Comparison of ENCODE assay signal across 11 cellular contexts in genomic region chr12:10716277-10716676, GRCh38. TPM values are rescaled to one million over a fixed set of nuclear protein-coding genes. Genes with fewer than 3 reads are reported as not detected.
A peak's percentile ranks its signal among the peaks of the same experiment; 100 is the strongest.
DNase-seq lines count a peak whose midpoint lies in the region; ATAC-seq and TF ChIP-seq lines count a peak whose summit lies in the region.
"Had no signal": no experiment of that assay in that cellular context is flagged by ENCODE, and none has a peak within 500 bp of the region (broad histone marks: within the 10 kb centered on the region; RNA-seq: fewer than 3 reads in every experiment).

No MANE protein-coding gene starts in this region.

- DNase-seq in GM23338 (ENCODE audit: low spot score) (no peak), foreskin fibroblast (no peak), nucleus accumbens (lab: John Stamatoyannopoulos, UW) (no peak), amygdala (lab: John Stamatoyannopoulos, UW) (no peak), lower leg skin (ENCODE audit: low spot score in 2 of 2) (no peak), ureter (ENCODE audit: low spot score) (no peak)
- no peak for DNase-seq in activated naive CD8-positive, alpha-beta T cell treated with anti-CD3 and anti-CD28 coated beads for 36 hours
- DNase-seq: activated CD8-positive, alpha-beta T cell treated with anti-CD3 and anti-CD28 coated beads for 36 hours; T-cell had no signal

- peaks cover 2% of the 10 kb centered on the region for H3K27me3 Mint-ChIP-seq in GM23338 (ENCODE audit: insufficient read depth, low read depth, poor library complexity)
- no peaks in the 10 kb centered on the region for H3K27me3 Mint-ChIP-seq in activated naive CD8-positive, alpha-beta T cell treated with anti-CD3 and anti-CD28 coated beads for 36 hours
- H3K27me3 Mint-ChIP-seq: activated CD8-positive, alpha-beta T cell treated with anti-CD3 and anti-CD28 coated beads for 36 hours had no signal

- no peak for ATAC-seq in GM23338

- H3K4me1 ChIP-seq in GM23338 (ENCODE audit: insufficient read depth) = peaks cover 54% of the 10 kb centered on the region
- peaks cover 55% of the 10 kb centered on the region for H3K4me1 ChIP-seq in skeletal muscle satellite cell (ENCODE audit: control insufficient read depth, insufficient read depth, low read length)

- H3K79me2 ChIP-seq in GM23338 (replicated peaks; ENCODE audit: insufficient read depth) = peaks cover 80% of the 10 kb centered on the region

- H3K9me2 ChIP-seq in GM23338 (ENCODE audit: insufficient read depth) = no peaks in the 10 kb centered on the region

- intact Hi-C loops in lower leg skin (cut with DNase I; ENCODE audit: low total_unique reads) = no loop called here

- WGBS in lower leg skin, 2 donors = 17 to 30% methylated on average over 4 of the region's 4 CpGs

- H3K36me3 ChIP-seq in GM23338 (ENCODE audit: insufficient read depth) (peaks cover 44% of the 10 kb centered on the region), skeletal muscle satellite cell (ENCODE audit: insufficient read depth, low read length) (peaks cover 37% of the 10 kb centered on the region)

- no peak overlapping the region for H2AFZ ChIP-seq in GM23338

- H4K20me1 ChIP-seq in GM23338 (replicated peaks; ENCODE audit: insufficient read depth) = peaks cover 10% of the 10 kb centered on the region; the same call in 1 of the 2 replicates

- H3K9me3 Mint-ChIP-seq in GM23338 = no peaks in the 10 kb centered on the region
- H3K9me3 Mint-ChIP-seq in activated naive CD8-positive, alpha-beta T cell treated with anti-CD3 and anti-CD28 coated beads for 36 hours = no peaks in the 10 kb centered on the region
- H3K9me3 Mint-ChIP-seq: activated CD8-positive, alpha-beta T cell treated with anti-CD3 and anti-CD28 coated beads for 36 hours; T-cell had no signal

- H3F3A ChIP-seq in GM23338 (replicated peaks; ENCODE audit: low read depth) = no peaks in the 10 kb centered on the region

- peak overlapping the region; percentile 60; the same call in 1 of the 2 replicates for H3K27ac Mint-ChIP-seq in GM23338
- H3K27ac Mint-ChIP-seq in activated naive CD8-positive, alpha-beta T cell treated with anti-CD3 and anti-CD28 coated beads for 36 hours = peak overlapping the region; percentile 49
- H3K27ac Mint-ChIP-seq: activated CD8-positive, alpha-beta T cell treated with anti-CD3 and anti-CD28 coated beads for 36 hours; T-cell had no signal

- no peak overlapping the region for H3K4me2 ChIP-seq in GM23338
- H3K4me2 ChIP-seq in skeletal muscle satellite cell (ENCODE audit: low read length) = peak overlapping the region; percentile 85

- H3K27ac ChIP-seq in GM23338 (ENCODE audit: low read depth) = 0 out of 2 replicates have a peak overlapping the region, but pooled peaks have one; percentile 18

- no peak for TF ChIP-seq POLR2A in lower leg skin (IDR thresholded peaks at IDR 0.05)

- peaks cover 67% of the 10 kb centered on the region for H3K36me3 Mint-ChIP-seq in GM23338 (ENCODE audit: low read depth)
- peaks cover 78% of the 10 kb centered on the region for H3K36me3 Mint-ChIP-seq in activated naive CD8-positive, alpha-beta T cell treated with anti-CD3 and anti-CD28 coated beads for 36 hours

- H3K9me3 ChIP-seq in skeletal muscle satellite cell (replicated peaks; ENCODE audit: low read length) = no peaks in the 10 kb centered on the region
- H3K9me3 ChIP-seq: HAP-1 had no signal

- peaks cover 46% of the 10 kb centered on the region for H3K4me1 Mint-ChIP-seq in GM23338
- peaks cover 55% of the 10 kb centered on the region for H3K4me1 Mint-ChIP-seq in activated naive CD8-positive, alpha-beta T cell treated with anti-CD3 and anti-CD28 coated beads for 36 hours

- TF ChIP-seq CTCF in GM23338 (conservative IDR thresholded peaks at IDR 0.05; ENCODE audit: low read depth in 2 of 2) (no peak), foreskin fibroblast (IDR thresholded peaks at IDR 0.05; ENCODE audit: low read depth, low read length) (no peak), lower leg skin (IDR thresholded peaks at IDR 0.05) (no peak)

- H3K4me3 Mint-ChIP-seq in GM23338 = no peak overlapping the region
- H3K4me3 Mint-ChIP-seq in activated naive CD8-positive, alpha-beta T cell treated with anti-CD3 and anti-CD28 coated beads for 36 hours = no peak overlapping the region
- H3K4me3 Mint-ChIP-seq: activated CD8-positive, alpha-beta T cell treated with anti-CD3 and anti-CD28 coated beads for 36 hours had no signal

- peak overlapping the region; percentile 68 for H3K9ac ChIP-seq in skeletal muscle satellite cell (ENCODE audit: low read depth, low read length)

- H3K4me3 ChIP-seq in GM23338 (no peak overlapping the region), foreskin fibroblast (ENCODE audit: low read depth in 1 of 2, low read length in 2 of 2) (peak overlapping the region; percentile 24 to 27), skeletal muscle satellite cell (ENCODE audit: low read length) (peak overlapping the region; percentile 41), lower leg skin (ENCODE audit: low read depth, poor library complexity, severe bottlenecking) (no peak overlapping the region)
- H3K4me3 ChIP-seq: HAP-1 had no signal

- H3K27me3 ChIP-seq in GM23338 (ENCODE audit: insufficient read depth) = no peaks in the 10 kb centered on the region
- no peaks in the 10 kb centered on the region for H3K27me3 ChIP-seq in skeletal muscle satellite cell (ENCODE audit: control insufficient read depth, insufficient read depth, low read length)

TF ChIP-seq in GM23338, 12 proteins besides CTCF, POLR2A, EP300 and RAD21 (continues in another document):
- TF ChIP-seq ETS1 (IDR thresholded peaks at IDR 0.05) (no peak), JUNB (IDR thresholded peaks at IDR 0.05; ENCODE audit: unreplicated experiment) (no peak), EZH2phosphoT487 (IDR thresholded peaks at IDR 0.05; ENCODE audit: unreplicated experiment) (no peak), ZNF331 (CRISPR knock-in tag; IDR thresholded peaks at IDR 0.05; ENCODE audit: low read depth) (no peak), STAT1 (IDR thresholded peaks at IDR 0.05; ENCODE audit: unreplicated experiment) (no peak), EZH2 (IDR thresholded peaks at IDR 0.05; ENCODE audit: low read depth, unreplicated experiment) (no peak), NANOG (IDR thresholded peaks at IDR 0.05; ENCODE audit: borderline replicate concordance) (no peak), POLR2AphosphoS5 (IDR thresholded peaks at IDR 0.05; ENCODE audit: low read depth) (no peak), CREB1 (CRISPR knock-in tag; IDR thresholded peaks at IDR 0.05; ENCODE audit: low read depth) (no peak), ZNF114 (CRISPR knock-in tag; IDR thresholded peaks at IDR 0.05) (no peak)
- TF ChIP-seq, protein P1, sequence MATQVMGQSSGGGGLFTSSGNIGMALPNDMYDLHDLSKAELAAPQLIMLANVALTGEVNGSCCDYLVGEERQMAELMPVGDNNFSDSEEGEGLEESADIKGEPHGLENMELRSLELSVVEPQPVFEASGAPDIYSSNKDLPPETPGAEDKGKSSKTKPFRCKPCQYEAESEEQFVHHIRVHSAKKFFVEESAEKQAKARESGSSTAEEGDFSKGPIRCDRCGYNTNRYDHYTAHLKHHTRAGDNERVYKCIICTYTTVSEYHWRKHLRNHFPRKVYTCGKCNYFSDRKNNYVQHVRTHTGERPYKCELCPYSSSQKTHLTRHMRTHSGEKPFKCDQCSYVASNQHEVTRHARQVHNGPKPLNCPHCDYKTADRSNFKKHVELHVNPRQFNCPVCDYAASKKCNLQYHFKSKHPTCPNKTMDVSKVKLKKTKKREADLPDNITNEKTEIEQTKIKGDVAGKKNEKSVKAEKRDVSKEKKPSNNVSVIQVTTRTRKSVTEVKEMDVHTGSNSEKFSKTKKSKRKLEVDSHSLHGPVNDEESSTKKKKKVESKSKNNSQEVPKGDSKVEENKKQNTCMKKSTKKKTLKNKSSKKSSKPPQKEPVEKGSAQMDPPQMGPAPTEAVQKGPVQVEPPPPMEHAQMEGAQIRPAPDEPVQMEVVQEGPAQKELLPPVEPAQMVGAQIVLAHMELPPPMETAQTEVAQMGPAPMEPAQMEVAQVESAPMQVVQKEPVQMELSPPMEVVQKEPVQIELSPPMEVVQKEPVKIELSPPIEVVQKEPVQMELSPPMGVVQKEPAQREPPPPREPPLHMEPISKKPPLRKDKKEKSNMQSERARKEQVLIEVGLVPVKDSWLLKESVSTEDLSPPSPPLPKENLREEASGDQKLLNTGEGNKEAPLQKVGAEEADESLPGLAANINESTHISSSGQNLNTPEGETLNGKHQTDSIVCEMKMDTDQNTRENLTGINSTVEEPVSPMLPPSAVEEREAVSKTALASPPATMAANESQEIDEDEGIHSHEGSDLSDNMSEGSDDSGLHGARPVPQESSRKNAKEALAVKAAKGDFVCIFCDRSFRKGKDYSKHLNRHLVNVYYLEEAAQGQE (IDR thresholded peaks at IDR 0.05; ENCODE audit: unreplicated experiment) = no peak

RNA-seq across cellular contexts. Expression of gene YBX3, which starts 6.8 kb away (rescaled TPM):
- 179 and 182 TPM in 2 replicates for total RNA-seq in GM23338 (2014; rRNA removed; shearing (Covaris generic))
- polyA plus RNA-seq in GM23338 (2016; fragmentation: Nextera tagmentation; extraction: Ambion mirVana) = 450 and 500 TPM in 2 replicates
- total RNA-seq in activated naive CD8-positive, alpha-beta T cell treated with anti-CD3 and anti-CD28 coated beads for 36 hours = 100 to 1,000 TPM; 276 to 279 TPM
- total RNA-seq in skeletal muscle satellite cell (2012; rRNA removed) = 178 and 210 TPM in 2 replicates
- total RNA-seq in lower leg skin (100 to 1,000 TPM; 544 to 987 (median 637) TPM), ureter (318 TPM)

RNA-seq across cellular contexts. Expression of gene STYK1, which starts 42.4 kb away (rescaled TPM):
- 0.97 and 1.8 TPM in 2 replicates for total RNA-seq in GM23338 (2014; rRNA removed; shearing (Covaris generic))
- 0.83 and 1.2 TPM in 2 replicates for polyA plus RNA-seq in GM23338 (2016; fragmentation: Nextera tagmentation; extraction: Ambion mirVana)
- under 1 TPM; 0.46 to 0.56 TPM for total RNA-seq in activated naive CD8-positive, alpha-beta T cell treated with anti-CD3 and anti-CD28 coated beads for 36 hours
- 0.66 and 0.76 TPM in 2 replicates for total RNA-seq in skeletal muscle satellite cell (2012; rRNA removed)
- 1 to 10 TPM; 2.0 to 2.5 (median 2.2) TPM for total RNA-seq in lower leg skin
- 13.2 TPM for total RNA-seq in ureter

Comparison
In these comparisons a context has a peak if more than half of its experiments do, and no peak if none do; other contexts are left out.
1. H3K4me3 ChIP-seq: peak in foreskin fibroblast (2 of 2) and skeletal muscle satellite cell (single experiment); none in GM23338 (single experiment) and lower leg skin (single experiment).